Comparison of ENCODE assay signal across 1 cellular context in the genomic region with DNA sequence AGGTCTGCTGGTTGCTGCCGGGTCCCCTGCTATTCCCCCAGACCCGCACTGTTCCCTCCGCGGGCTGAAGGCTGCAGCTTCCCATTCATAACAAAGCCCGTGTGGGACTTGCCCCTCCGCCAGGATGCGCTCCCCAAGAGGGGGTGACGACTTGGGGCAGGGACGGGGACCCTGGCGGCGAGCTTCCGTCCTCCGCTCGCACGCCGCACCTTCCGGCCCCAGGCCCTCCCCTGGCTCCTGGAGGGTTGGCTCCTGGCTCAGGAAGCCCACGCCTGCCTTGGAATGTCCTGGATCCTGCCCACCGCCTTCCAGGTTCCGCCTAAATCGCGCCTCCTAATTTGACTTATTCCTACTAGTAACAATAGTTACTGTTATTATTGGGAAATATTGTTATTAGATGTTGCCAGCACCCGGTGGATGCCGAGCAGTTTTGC.
TF ChIP-seq lines count a peak whose summit lies in the region.

No MANE protein-coding gene starts in this region.

TF ChIP-seq in WTC11, 78 proteins besides CTCF, POLR2A, EP300 and RAD21:
- TF ChIP-seq, protein P1, sequence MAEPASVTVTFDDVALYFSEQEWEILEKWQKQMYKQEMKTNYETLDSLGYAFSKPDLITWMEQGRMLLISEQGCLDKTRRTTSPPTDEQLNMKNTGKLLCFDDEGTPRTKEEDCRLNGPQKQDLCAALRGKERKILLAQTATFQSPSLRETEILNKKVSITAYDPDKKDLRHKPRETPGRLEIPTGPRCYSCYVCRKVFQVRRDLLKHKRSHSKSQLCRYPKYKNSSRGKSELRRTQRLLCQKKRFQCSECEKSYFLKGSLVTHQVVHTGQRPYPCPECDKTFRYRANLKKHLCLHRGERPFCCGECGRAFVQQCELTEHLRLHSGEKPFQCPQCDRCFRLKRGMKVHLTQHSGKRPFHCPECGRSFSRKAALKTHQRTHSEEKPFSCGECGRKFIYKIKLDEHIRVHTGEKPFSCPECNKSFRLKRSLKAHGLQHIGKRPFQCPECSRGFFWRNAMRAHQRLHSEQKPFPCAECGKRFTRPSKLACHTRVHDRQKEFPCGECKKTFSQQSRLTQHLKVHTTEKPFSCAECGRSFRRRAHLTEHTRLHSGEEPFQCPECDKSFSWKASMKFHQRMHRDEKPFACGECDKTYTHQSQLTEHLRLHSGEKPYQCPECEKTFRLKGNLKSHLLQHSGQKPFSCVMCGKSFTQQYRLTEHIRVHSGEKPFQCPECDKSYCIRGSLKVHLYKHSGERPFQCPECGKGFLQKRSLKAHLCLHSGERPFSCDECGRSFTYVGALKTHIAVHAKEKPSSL (CRISPR knock-in tag; conservative IDR thresholded peaks at IDR 0.05) = no peak
- TF ChIP-seq, protein P2, sequence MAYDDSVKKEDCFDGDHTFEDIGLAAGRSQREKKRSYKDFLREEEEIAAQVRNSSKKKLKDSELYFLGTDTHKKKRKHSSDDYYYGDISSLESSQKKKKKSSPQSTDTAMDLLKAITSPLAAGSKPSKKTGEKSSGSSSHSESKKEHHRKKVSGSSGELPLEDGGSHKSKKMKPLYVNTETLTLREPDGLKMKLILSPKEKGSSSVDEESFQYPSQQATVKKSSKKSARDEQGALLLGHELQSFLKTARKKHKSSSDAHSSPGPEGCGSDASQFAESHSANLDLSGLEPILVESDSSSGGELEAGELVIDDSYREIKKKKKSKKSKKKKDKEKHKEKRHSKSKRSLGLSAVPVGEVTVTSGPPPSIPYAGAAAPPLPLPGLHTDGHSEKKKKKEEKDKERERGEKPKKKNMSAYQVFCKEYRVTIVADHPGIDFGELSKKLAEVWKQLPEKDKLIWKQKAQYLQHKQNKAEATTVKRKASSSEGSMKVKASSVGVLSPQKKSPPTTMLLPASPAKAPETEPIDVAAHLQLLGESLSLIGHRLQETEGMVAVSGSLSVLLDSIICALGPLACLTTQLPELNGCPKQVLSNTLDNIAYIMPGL (CRISPR knock-in tag; IDR thresholded peaks at IDR 0.05) = peak; percentile 85
- TF ChIP-seq, protein P3, sequence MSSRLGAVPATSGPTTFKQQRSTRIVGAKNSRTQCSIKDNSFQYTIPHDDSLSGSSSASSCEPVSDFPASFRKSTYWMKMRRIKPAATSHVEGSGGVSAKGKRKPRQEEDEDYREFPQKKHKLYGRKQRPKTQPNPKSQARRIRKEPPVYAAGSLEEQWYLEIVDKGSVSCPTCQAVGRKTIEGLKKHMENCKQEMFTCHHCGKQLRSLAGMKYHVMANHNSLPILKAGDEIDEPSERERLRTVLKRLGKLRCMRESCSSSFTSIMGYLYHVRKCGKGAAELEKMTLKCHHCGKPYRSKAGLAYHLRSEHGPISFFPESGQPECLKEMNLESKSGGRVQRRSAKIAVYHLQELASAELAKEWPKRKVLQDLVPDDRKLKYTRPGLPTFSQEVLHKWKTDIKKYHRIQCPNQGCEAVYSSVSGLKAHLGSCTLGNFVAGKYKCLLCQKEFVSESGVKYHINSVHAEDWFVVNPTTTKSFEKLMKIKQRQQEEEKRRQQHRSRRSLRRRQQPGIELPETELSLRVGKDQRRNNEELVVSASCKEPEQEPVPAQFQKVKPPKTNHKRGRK (CRISPR knock-in tag; IDR thresholded peaks at IDR 0.05; ENCODE audit: borderline replicate concordance) = no peak
- TF ChIP-seq ZNF396 (CRISPR knock-in tag; IDR thresholded peaks at IDR 0.05; ENCODE audit: borderline replicate concordance) (no peak), ZNF423 (CRISPR knock-in tag; IDR thresholded peaks at IDR 0.05) (0 out of 2 replicates have a peak, but pooled peaks have one; percentile 29), ZNF138 (CRISPR knock-in tag; conservative IDR thresholded peaks at IDR 0.05) (no peak), CREM (CRISPR knock-in tag; IDR thresholded peaks at IDR 0.05) (peak; percentile 73; the same call in 1 of the 2 replicates), EMX1 (CRISPR knock-in tag; IDR thresholded peaks at IDR 0.05) (0 out of 2 replicates have a peak, but pooled peaks have one; percentile 70), TEAD1 (CRISPR knock-in tag; IDR thresholded peaks at IDR 0.05) (peak; percentile 73; the same call in 1 of the 2 replicates), PRRX2 (CRISPR knock-in tag; IDR thresholded peaks at IDR 0.05) (0 out of 2 replicates have a peak, but pooled peaks have one; percentile 31), ZNF317 (CRISPR knock-in tag; IDR thresholded peaks at IDR 0.05; ENCODE audit: borderline replicate concordance, low read depth) (0 out of 2 replicates have a peak, but pooled peaks have one; percentile 45), NR3C1 (CRISPR knock-in tag; conservative IDR thresholded peaks at IDR 0.05; ENCODE audit: low read depth) (no peak), ETV6 (CRISPR knock-in tag; IDR thresholded peaks at IDR 0.05) (peak; percentile 52; the same call in 1 of the 2 replicates)
- TF ChIP-seq, protein P4, sequence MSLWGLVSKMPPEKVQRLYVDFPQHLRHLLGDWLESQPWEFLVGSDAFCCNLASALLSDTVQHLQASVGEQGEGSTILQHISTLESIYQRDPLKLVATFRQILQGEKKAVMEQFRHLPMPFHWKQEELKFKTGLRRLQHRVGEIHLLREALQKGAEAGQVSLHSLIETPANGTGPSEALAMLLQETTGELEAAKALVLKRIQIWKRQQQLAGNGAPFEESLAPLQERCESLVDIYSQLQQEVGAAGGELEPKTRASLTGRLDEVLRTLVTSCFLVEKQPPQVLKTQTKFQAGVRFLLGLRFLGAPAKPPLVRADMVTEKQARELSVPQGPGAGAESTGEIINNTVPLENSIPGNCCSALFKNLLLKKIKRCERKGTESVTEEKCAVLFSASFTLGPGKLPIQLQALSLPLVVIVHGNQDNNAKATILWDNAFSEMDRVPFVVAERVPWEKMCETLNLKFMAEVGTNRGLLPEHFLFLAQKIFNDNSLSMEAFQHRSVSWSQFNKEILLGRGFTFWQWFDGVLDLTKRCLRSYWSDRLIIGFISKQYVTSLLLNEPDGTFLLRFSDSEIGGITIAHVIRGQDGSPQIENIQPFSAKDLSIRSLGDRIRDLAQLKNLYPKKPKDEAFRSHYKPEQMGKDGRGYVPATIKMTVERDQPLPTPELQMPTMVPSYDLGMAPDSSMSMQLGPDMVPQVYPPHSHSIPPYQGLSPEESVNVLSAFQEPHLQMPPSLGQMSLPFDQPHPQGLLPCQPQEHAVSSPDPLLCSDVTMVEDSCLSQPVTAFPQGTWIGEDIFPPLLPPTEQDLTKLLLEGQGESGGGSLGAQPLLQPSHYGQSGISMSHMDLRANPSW (CRISPR knock-in tag; conservative IDR thresholded peaks at IDR 0.05; ENCODE audit: low read depth) = no peak
- TF ChIP-seq, protein P5, sequence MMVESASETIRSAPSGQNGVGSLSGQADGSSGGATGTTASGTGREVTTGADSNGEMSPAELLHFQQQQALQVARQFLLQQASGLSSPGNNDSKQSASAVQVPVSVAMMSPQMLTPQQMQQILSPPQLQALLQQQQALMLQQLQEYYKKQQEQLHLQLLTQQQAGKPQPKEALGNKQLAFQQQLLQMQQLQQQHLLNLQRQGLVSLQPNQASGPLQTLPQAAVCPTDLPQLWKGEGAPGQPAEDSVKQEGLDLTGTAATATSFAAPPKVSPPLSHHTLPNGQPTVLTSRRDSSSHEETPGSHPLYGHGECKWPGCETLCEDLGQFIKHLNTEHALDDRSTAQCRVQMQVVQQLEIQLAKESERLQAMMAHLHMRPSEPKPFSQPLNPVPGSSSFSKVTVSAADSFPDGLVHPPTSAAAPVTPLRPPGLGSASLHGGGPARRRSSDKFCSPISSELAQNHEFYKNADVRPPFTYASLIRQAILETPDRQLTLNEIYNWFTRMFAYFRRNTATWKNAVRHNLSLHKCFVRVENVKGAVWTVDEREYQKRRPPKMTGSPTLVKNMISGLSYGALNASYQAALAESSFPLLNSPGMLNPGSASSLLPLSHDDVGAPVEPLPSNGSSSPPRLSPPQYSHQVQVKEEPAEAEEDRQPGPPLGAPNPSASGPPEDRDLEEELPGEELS (CRISPR knock-in tag; IDR thresholded peaks at IDR 0.05) = peak; percentile 72; the same call in 1 of the 2 replicates
- TF ChIP-seq, protein P6, sequence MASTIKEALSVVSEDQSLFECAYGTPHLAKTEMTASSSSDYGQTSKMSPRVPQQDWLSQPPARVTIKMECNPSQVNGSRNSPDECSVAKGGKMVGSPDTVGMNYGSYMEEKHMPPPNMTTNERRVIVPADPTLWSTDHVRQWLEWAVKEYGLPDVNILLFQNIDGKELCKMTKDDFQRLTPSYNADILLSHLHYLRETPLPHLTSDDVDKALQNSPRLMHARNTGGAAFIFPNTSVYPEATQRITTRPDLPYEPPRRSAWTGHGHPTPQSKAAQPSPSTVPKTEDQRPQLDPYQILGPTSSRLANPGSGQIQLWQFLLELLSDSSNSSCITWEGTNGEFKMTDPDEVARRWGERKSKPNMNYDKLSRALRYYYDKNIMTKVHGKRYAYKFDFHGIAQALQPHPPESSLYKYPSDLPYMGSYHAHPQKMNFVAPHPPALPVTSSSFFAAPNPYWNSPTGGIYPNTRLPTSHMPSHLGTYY (CRISPR knock-in tag; IDR thresholded peaks at IDR 0.05) = 0 out of 2 replicates have a peak, but pooled peaks have one; percentile 58
- TF ChIP-seq, protein P7, sequence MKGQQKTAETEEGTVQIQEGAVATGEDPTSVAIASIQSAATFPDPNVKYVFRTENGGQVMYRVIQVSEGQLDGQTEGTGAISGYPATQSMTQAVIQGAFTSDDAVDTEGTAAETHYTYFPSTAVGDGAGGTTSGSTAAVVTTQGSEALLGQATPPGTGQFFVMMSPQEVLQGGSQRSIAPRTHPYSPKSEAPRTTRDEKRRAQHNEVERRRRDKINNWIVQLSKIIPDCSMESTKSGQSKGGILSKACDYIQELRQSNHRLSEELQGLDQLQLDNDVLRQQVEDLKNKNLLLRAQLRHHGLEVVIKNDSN (CRISPR knock-in tag; IDR thresholded peaks at IDR 0.05) = no peak
- TF ChIP-seq, protein P8, sequence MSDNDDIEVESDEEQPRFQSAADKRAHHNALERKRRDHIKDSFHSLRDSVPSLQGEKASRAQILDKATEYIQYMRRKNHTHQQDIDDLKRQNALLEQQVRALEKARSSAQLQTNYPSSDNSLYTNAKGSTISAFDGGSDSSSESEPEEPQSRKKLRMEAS (CRISPR knock-in tag; IDR thresholded peaks at IDR 0.05) = peak; percentile 70
- TF ChIP-seq, protein P9, sequence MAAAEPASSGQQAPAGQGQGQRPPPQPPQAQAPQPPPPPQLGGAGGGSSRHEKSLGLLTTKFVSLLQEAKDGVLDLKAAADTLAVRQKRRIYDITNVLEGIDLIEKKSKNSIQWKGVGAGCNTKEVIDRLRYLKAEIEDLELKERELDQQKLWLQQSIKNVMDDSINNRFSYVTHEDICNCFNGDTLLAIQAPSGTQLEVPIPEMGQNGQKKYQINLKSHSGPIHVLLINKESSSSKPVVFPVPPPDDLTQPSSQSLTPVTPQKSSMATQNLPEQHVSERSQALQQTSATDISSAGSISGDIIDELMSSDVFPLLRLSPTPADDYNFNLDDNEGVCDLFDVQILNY (CRISPR knock-in tag; IDR thresholded peaks at IDR 0.05) = peak; percentile 77; the same call in 1 of the 2 replicates
- TF ChIP-seq, protein P10, sequence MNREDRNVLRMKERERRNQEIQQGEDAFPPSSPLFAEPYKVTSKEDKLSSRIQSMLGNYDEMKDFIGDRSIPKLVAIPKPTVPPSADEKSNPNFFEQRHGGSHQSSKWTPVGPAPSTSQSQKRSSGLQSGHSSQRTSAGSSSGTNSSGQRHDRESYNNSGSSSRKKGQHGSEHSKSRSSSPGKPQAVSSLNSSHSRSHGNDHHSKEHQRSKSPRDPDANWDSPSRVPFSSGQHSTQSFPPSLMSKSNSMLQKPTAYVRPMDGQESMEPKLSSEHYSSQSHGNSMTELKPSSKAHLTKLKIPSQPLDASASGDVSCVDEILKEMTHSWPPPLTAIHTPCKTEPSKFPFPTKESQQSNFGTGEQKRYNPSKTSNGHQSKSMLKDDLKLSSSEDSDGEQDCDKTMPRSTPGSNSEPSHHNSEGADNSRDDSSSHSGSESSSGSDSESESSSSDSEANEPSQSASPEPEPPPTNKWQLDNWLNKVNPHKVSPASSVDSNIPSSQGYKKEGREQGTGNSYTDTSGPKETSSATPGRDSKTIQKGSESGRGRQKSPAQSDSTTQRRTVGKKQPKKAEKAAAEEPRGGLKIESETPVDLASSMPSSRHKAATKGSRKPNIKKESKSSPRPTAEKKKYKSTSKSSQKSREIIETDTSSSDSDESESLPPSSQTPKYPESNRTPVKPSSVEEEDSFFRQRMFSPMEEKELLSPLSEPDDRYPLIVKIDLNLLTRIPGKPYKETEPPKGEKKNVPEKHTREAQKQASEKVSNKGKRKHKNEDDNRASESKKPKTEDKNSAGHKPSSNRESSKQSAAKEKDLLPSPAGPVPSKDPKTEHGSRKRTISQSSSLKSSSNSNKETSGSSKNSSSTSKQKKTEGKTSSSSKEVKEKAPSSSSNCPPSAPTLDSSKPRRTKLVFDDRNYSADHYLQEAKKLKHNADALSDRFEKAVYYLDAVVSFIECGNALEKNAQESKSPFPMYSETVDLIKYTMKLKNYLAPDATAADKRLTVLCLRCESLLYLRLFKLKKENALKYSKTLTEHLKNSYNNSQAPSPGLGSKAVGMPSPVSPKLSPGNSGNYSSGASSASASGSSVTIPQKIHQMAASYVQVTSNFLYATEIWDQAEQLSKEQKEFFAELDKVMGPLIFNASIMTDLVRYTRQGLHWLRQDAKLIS (CRISPR knock-in tag; IDR thresholded peaks at IDR 0.05; ENCODE audit: borderline replicate concordance) = no peak
- TF ChIP-seq, protein P11, sequence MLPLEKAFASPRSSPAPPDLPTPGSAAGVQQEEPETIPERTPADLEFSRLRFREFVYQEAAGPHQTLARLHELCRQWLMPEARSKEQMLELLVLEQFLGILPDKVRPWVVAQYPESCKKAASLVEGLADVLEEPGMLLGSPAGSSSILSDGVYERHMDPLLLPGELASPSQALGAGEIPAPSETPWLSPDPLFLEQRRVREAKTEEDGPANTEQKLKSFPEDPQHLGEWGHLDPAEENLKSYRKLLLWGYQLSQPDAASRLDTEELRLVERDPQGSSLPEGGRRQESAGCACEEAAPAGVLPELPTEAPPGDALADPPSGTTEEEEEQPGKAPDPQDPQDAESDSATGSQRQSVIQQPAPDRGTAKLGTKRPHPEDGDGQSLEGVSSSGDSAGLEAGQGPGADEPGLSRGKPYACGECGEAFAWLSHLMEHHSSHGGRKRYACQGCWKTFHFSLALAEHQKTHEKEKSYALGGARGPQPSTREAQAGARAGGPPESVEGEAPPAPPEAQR (CRISPR knock-in tag; IDR thresholded peaks at IDR 0.05) = peak; percentile 74; the same call in 1 of the 2 replicates
